24 cellular contexts compared by ENCODE assay signal in genomic region chr17:35978346-35978745, GRCh38. TPM values are rescaled to one million over a fixed set of nuclear protein-coding genes. Genes with fewer than 3 reads are reported as not detected.
A peak's percentile ranks its signal among the peaks of the same experiment; 100 is the strongest.
DNase-seq lines count a peak whose midpoint lies in the region; ATAC-seq, FAIRE-seq and TF ChIP-seq lines count a peak whose summit lies in the region.
"Had no signal": no experiment of that assay in that cellular context is flagged by ENCODE, and none has a peak within 500 bp of the region (broad histone marks: within the 10 kb centered on the region; RNA-seq: fewer than 3 reads in every experiment).

No MANE protein-coding gene starts in this region.

- peaks cover 30% of the 10 kb centered on the region for H3K4me1 ChIP-seq in endothelial cell of umbilical vein (ENCODE audit: control insufficient read depth, extremely low read depth, insufficient read depth, low read length)

- peak overlapping the region; percentile 35 for H2AFZ ChIP-seq in endothelial cell of umbilical vein (ENCODE audit: low read depth, low read length)

- dilution Hi-C loops in endothelial cell of umbilical vein (cut with MboI; ENCODE audit: extremely low pct_ligation_motif_present, low sequenced_read_pairs) = no loop called here

- no peaks in the 10 kb centered on the region for H4K20me1 ChIP-seq in endothelial cell of umbilical vein (replicated peaks; ENCODE audit: control insufficient read depth, extremely low read depth, insufficient read depth, low read length)

- no peaks in the 10 kb centered on the region for H3K27me3 ChIP-seq in endothelial cell of umbilical vein (ENCODE audit: control insufficient read depth in 2 of 2, insufficient read depth in 2 of 2, low read length in 2 of 2)

- no peaks in the 10 kb centered on the region for H3K79me2 ChIP-seq in endothelial cell of umbilical vein (ENCODE audit: control insufficient read depth, insufficient read depth, low read length)

- no peak overlapping the region for H3K4me3 Mint-ChIP-seq in activated T-helper 17 cell treated with anti-CD3 and anti-CD28 coated beads, Interleukin-2, amount 50 U/mL, for 72 hours
- no peak overlapping the region for H3K4me3 Mint-ChIP-seq in stimulated activated effector memory CD8-positive, alpha-beta T cell treated with anti-CD3 and anti-CD28 coated beads, Interleukin-12 subunit alpha, Interleukin-12 subunit beta, amount 100 ng/mL, for 72 hours
- H3K4me3 Mint-ChIP-seq in activated CD8-positive, alpha-beta T cell treated with anti-CD3 and anti-CD28 coated beads for 36 hours = no peak overlapping the region
- H3K4me3 Mint-ChIP-seq: CD4-positive, alpha-beta memory T cell; IgD-negative memory B cell had no signal

- H3K27me3 Mint-ChIP-seq in activated T-helper 17 cell treated with anti-CD3 and anti-CD28 coated beads, Interleukin-2, amount 50 U/mL, for 72 hours = peaks cover 28% of the 10 kb centered on the region
- no peaks in the 10 kb centered on the region for H3K27me3 Mint-ChIP-seq in activated CD8-positive, alpha-beta T cell treated with anti-CD3 and anti-CD28 coated beads for 36 hours
- H3K27me3 Mint-ChIP-seq: CD4-positive, alpha-beta memory T cell had no signal

- H3K27ac ChIP-seq in endothelial cell of umbilical vein (ENCODE audit: insufficient read depth, low read depth, low read length) = peak overlapping the region; percentile 2
- H3K27ac ChIP-seq: KMS-11 had no signal

- TF ChIP-seq POLR2A in endothelial cell of umbilical vein (IDR thresholded peaks at IDR 0.05; ENCODE audit: low read depth, low read length) = no peak

- H3K9me3 ChIP-seq in endothelial cell of umbilical vein (replicated peaks; ENCODE audit: control insufficient read depth, insufficient read depth, low read length) = no peaks in the 10 kb centered on the region

- H3K4me3 ChIP-seq in endothelial cell of umbilical vein (replicated peaks in 1 of 3; ENCODE audit: insufficient read depth in 1 of 3, low read depth in 1 of 3, low read length in 3 of 3) = no peak overlapping the region

- H3K4me2 ChIP-seq in endothelial cell of umbilical vein (ENCODE audit: insufficient read depth, low read length) = no peak overlapping the region
- H3K4me2 ChIP-seq: KMS-11 had no signal

- H3K9me3 Mint-ChIP-seq in activated T-helper 17 cell treated with anti-CD3 and anti-CD28 coated beads, Interleukin-2, amount 50 U/mL, for 72 hours = no peaks in the 10 kb centered on the region
- H3K9me3 Mint-ChIP-seq in stimulated activated effector memory CD8-positive, alpha-beta T cell treated with anti-CD3 and anti-CD28 coated beads, Interleukin-12 subunit alpha, Interleukin-12 subunit beta, amount 100 ng/mL, for 72 hours = no peaks in the 10 kb centered on the region
- H3K9me3 Mint-ChIP-seq in activated CD8-positive, alpha-beta T cell treated with anti-CD3 and anti-CD28 coated beads for 36 hours = no peaks in the 10 kb centered on the region
- H3K9me3 Mint-ChIP-seq: IgD-negative memory B cell had no signal

- FAIRE-seq in endothelial cell of umbilical vein (lab: Jason Lieb, UNC) = no peak
- FAIRE-seq: GM19239, H1 had no signal

- no peaks in the 10 kb centered on the region for H3K36me3 ChIP-seq in endothelial cell of umbilical vein (ENCODE audit: control insufficient read depth in 2 of 2, extremely low read depth in 1 of 2, insufficient read depth in 2 of 2, low read length in 2 of 2)

- no peak overlapping the region for H3K9ac ChIP-seq in endothelial cell of umbilical vein (replicated peaks; ENCODE audit: extremely low read depth, insufficient read depth, low read length)
- H3K9ac ChIP-seq: KMS-11 had no signal

- intact Hi-C loops in endothelial cell of umbilical vein (cut with micrococcal nuclease) = no loop called here
- intact Hi-C loops in activated CD8-positive, alpha-beta T cell treated with anti-CD3 and anti-CD28 coated beads for 36 hours (cut with micrococcal nuclease) = no loop called here

- TF ChIP-seq CTCF in endothelial cell of umbilical vein (IDR thresholded peaks at IDR 0.05; ENCODE audit: extremely low read depth in 1 of 2, insufficient read depth in 1 of 2, low read depth in 1 of 2, low read length in 2 of 2) = no peak
- TF ChIP-seq CTCF in activated CD8-positive, alpha-beta T cell treated with anti-CD3 and anti-CD28 coated beads for 36 hours (IDR thresholded peaks at IDR 0.05) = no peak

- H3K36me3 Mint-ChIP-seq in activated T-helper 17 cell treated with anti-CD3 and anti-CD28 coated beads, Interleukin-2, amount 50 U/mL, for 72 hours (ENCODE audit: low read depth) = no peaks in the 10 kb centered on the region
- no peaks in the 10 kb centered on the region for H3K36me3 Mint-ChIP-seq in stimulated activated effector memory CD8-positive, alpha-beta T cell treated with anti-CD3 and anti-CD28 coated beads, Interleukin-12 subunit alpha, Interleukin-12 subunit beta, amount 100 ng/mL, for 72 hours
- H3K36me3 Mint-ChIP-seq in activated CD8-positive, alpha-beta T cell treated with anti-CD3 and anti-CD28 coated beads for 36 hours (ENCODE audit: low read depth) = no peaks in the 10 kb centered on the region
- H3K36me3 Mint-ChIP-seq: CD4-positive, alpha-beta memory T cell; IgD-negative memory B cell had no signal

- no peaks in the 10 kb centered on the region for H3K4me1 Mint-ChIP-seq in activated T-helper 17 cell treated with anti-CD3 and anti-CD28 coated beads, Interleukin-2, amount 50 U/mL, for 72 hours
- H3K4me1 Mint-ChIP-seq in stimulated activated effector memory CD8-positive, alpha-beta T cell treated with anti-CD3 and anti-CD28 coated beads, Interleukin-12 subunit alpha, Interleukin-12 subunit beta, amount 100 ng/mL, for 72 hours = peaks cover 61% of the 10 kb centered on the region
- H3K4me1 Mint-ChIP-seq in activated CD8-positive, alpha-beta T cell treated with anti-CD3 and anti-CD28 coated beads for 36 hours (ENCODE audit: low read depth) = peaks cover 8% of the 10 kb centered on the region

- POLR2A ChIA-PET in endothelial cell of umbilical vein (lab: Charles Lee) = interaction anchor here (1.6 kb wide), 1 partner anchor 94 kb away, joined by 4 read pairs; no protein-coding TSS in a partner anchor
- POLR2A ChIA-PET in activated CD8-positive, alpha-beta T cell treated with anti-CD3 and anti-CD28 coated beads for 36 hours (lab: Charles Lee) = interaction anchor here (0.6 to 0.8 kb wide), 2 partner anchors 9 to 236 kb away, joined by 3 read pairs; no protein-coding TSS in a partner anchor

- CTCF ChIA-PET in endothelial cell of umbilical vein (lab: Charles Lee) = interaction anchor here (0.9 to 13.0 kb wide), 6 partner anchors 9 to 170 kb away, joined by 3 to 467 read pairs (median 10); no protein-coding TSS in a partner anchor
- CTCF ChIA-PET in activated CD8-positive, alpha-beta T cell treated with anti-CD3 and anti-CD28 coated beads for 36 hours (lab: Charles Lee) = interaction anchor here (1.9 to 11.8 kb wide), 3 partner anchors 9 to 170 kb away, joined by 4 to 299 read pairs (median 85); no protein-coding TSS in a partner anchor

- peak overlapping the region; percentile 8 for H3K27ac Mint-ChIP-seq in activated T-helper 17 cell treated with anti-CD3 and anti-CD28 coated beads, Interleukin-2, amount 50 U/mL, for 72 hours
- peak overlapping the region; percentile 87 for H3K27ac Mint-ChIP-seq in stimulated activated effector memory CD8-positive, alpha-beta T cell treated with anti-CD3 and anti-CD28 coated beads, Interleukin-12 subunit alpha, Interleukin-12 subunit beta, amount 100 ng/mL, for 72 hours
- H3K27ac Mint-ChIP-seq in activated CD8-positive, alpha-beta T cell treated with anti-CD3 and anti-CD28 coated beads for 36 hours = no peak overlapping the region
- H3K27ac Mint-ChIP-seq: CD4-positive, alpha-beta memory T cell; IgD-negative memory B cell had no signal

- no peak for ATAC-seq in activated T-helper 17 cell treated with anti-CD3 and anti-CD28 coated beads, Interleukin-2, amount 50 U/mL, for 72 hours (replicated peaks)
- no peak for ATAC-seq in stimulated activated effector memory CD8-positive, alpha-beta T cell treated with anti-CD3 and anti-CD28 coated beads, Interleukin-12 subunit alpha, Interleukin-12 subunit beta, amount 100 ng/mL, for 72 hours
- ATAC-seq in activated CD8-positive, alpha-beta T cell treated with anti-CD3 and anti-CD28 coated beads for 36 hours = no peak
- no peak for ATAC-seq in HG02970 (IDR thresholded peaks at IDR 0.05; ENCODE audit: low FRiP score, unreplicated experiment)

- no peaks in the 10 kb centered on the region for H3K9me1 ChIP-seq in endothelial cell of umbilical vein (replicated peaks; ENCODE audit: control insufficient read depth, extremely low read depth, insufficient read depth, low read length)

- BruUV-seq in endothelial cell of umbilical vein (replicated peaks; lab: Mats Ljungman, UMichigan) = no TSS peak

- DNase-seq in endothelial cell of umbilical vein (ENCODE audit: low read depth, low spot score) = peak; percentile 59
- no peak for DNase-seq in stimulated activated effector memory CD8-positive, alpha-beta T cell treated with anti-CD3 and anti-CD28 coated beads, Interleukin-12 subunit alpha, Interleukin-12 subunit beta, amount 100 ng/mL, for 72 hours (ENCODE audit: low spot score in 2 of 2)
- DNase-seq in activated CD8-positive, alpha-beta T cell treated with anti-CD3 and anti-CD28 coated beads for 36 hours = no peak
- DNase-seq: C1 segment of cervical spinal cord; CD4-positive, alpha-beta memory T cell; COR-L47; DMS 273 treated with DMSO at 0.1 percent for 48 hours; DND-41; HCEC 1CT; NCI-H1048; NCI-H1694; NCI-H2029 treated with DMSO at 0.1 percent for 48 hours; NCI-H69; RPMI8226; SHP77 had no signal

RNA-seq across cellular contexts. Expression of gene CCL16, which starts 3.0 kb away (rescaled TPM):
- total RNA-seq in activated T-helper 17 cell treated with anti-CD3 and anti-CD28 coated beads, Interleukin-2, amount 50 U/mL, for 72 hours = not detected
- 0.51 and 0.55 TPM in 2 replicates for total RNA-seq in endothelial cell of umbilical vein
- 0.18 TPM in 1 of 2 replicates, not detected in the other for polyA plus RNA-seq in endothelial cell of umbilical vein
- 0.16 TPM in 1 of 2 replicates, not detected in the other for polyA plus RNA-seq in endothelial cell of umbilical vein (2011; cell fraction: cytosol; rRNA removed)
- polyA plus RNA-seq in endothelial cell of umbilical vein (2011; cell fraction: nucleus; rRNA removed) = 0.43 and 0.84 TPM in 2 replicates
- 0.70 and 2.2 TPM in 2 replicates for polyA plus RNA-seq in endothelial cell of umbilical vein (2012)
- not detected in 2 replicates for polyA minus RNA-seq in endothelial cell of umbilical vein
- polyA minus RNA-seq in endothelial cell of umbilical vein (2011; cell fraction: cytosol; rRNA and poly(A)+ RNA removed) = not detected
- polyA minus RNA-seq in endothelial cell of umbilical vein (2011; cell fraction: nucleus; rRNA and poly(A)+ RNA removed) = 0.58 TPM in 1 of 2 replicates, not detected in the other
- not detected for total RNA-seq in activated CD8-positive, alpha-beta T cell treated with anti-CD3 and anti-CD28 coated beads for 36 hours
- total RNA-seq: A673; CD4-positive, alpha-beta memory T cell; H1; NCI-H460; SK-MEL-5 had no signal
- polyA plus RNA-seq: CD4-positive, alpha-beta memory T cell; H1; IgD-negative memory B cell had no signal

RNA-seq across cellular contexts. Expression of gene CCL14, which starts 8.2 kb away (rescaled TPM):
- not detected for total RNA-seq in activated T-helper 17 cell treated with anti-CD3 and anti-CD28 coated beads, Interleukin-2, amount 50 U/mL, for 72 hours
- 9.5 and 21.3 TPM in 2 replicates for total RNA-seq in endothelial cell of umbilical vein
- 25.8 and 29.8 TPM in 2 replicates for polyA plus RNA-seq in endothelial cell of umbilical vein
- 25.5 and 26.7 TPM in 2 replicates for polyA plus RNA-seq in endothelial cell of umbilical vein (2011; cell fraction: cytosol; rRNA removed)
- polyA plus RNA-seq in endothelial cell of umbilical vein (2011; cell fraction: nucleus; rRNA removed) = 5.4 and 9.4 TPM in 2 replicates
- 186 and 728 TPM in 2 replicates for polyA plus RNA-seq in endothelial cell of umbilical vein (2012)
- polyA minus RNA-seq in endothelial cell of umbilical vein = 15.9 and 20.1 TPM in 2 replicates
- polyA minus RNA-seq in endothelial cell of umbilical vein (2011; cell fraction: cytosol; rRNA and poly(A)+ RNA removed) = not detected
- polyA minus RNA-seq in endothelial cell of umbilical vein (2011; cell fraction: nucleus; rRNA and poly(A)+ RNA removed) = 2.5 and 4.2 TPM in 2 replicates
- not detected for total RNA-seq in activated CD8-positive, alpha-beta T cell treated with anti-CD3 and anti-CD28 coated beads for 36 hours
- total RNA-seq: A673; CD4-positive, alpha-beta memory T cell; H1; NCI-H460; SK-MEL-5 had no signal
- polyA plus RNA-seq: CD4-positive, alpha-beta memory T cell; H1; IgD-negative memory B cell had no signal

RNA-seq across cellular contexts. Expression of gene CCL15, which starts 23.0 kb away (rescaled TPM):
- not detected for total RNA-seq in activated T-helper 17 cell treated with anti-CD3 and anti-CD28 coated beads, Interleukin-2, amount 50 U/mL, for 72 hours
- not detected in 2 replicates for total RNA-seq in endothelial cell of umbilical vein
- polyA plus RNA-seq in endothelial cell of umbilical vein = not detected in 2 replicates
- not detected in 2 replicates for polyA plus RNA-seq in endothelial cell of umbilical vein (2011; cell fraction: cytosol; rRNA removed)
- not detected in 2 replicates for polyA plus RNA-seq in endothelial cell of umbilical vein (2011; cell fraction: nucleus; rRNA removed)
- not detected in 2 replicates for polyA plus RNA-seq in endothelial cell of umbilical vein (2012)
- not detected in 2 replicates for polyA minus RNA-seq in endothelial cell of umbilical vein
- polyA minus RNA-seq in endothelial cell of umbilical vein (2011; cell fraction: cytosol; rRNA and poly(A)+ RNA removed) = not detected
- not detected in 2 replicates for polyA minus RNA-seq in endothelial cell of umbilical vein (2011; cell fraction: nucleus; rRNA and poly(A)+ RNA removed)
- total RNA-seq in activated CD8-positive, alpha-beta T cell treated with anti-CD3 and anti-CD28 coated beads for 36 hours = not detected
- total RNA-seq: A673; CD4-positive, alpha-beta memory T cell; H1; NCI-H460; SK-MEL-5 had no signal
- polyA plus RNA-seq: CD4-positive, alpha-beta memory T cell; H1; IgD-negative memory B cell had no signal

RNA-seq across cellular contexts. Expression of gene LYZL6, which starts 34.8 kb away (rescaled TPM):
- total RNA-seq in activated T-helper 17 cell treated with anti-CD3 and anti-CD28 coated beads, Interleukin-2, amount 50 U/mL, for 72 hours = not detected
- total RNA-seq in endothelial cell of umbilical vein = not detected in 2 replicates
- not detected in 2 replicates for polyA plus RNA-seq in endothelial cell of umbilical vein
- polyA plus RNA-seq in endothelial cell of umbilical vein (2011; cell fraction: cytosol; rRNA removed) = not detected in 2 replicates
- not detected in 2 replicates for polyA plus RNA-seq in endothelial cell of umbilical vein (2011; cell fraction: nucleus; rRNA removed)
- not detected in 2 replicates for polyA plus RNA-seq in endothelial cell of umbilical vein (2012)
- polyA minus RNA-seq in endothelial cell of umbilical vein = not detected in 2 replicates
- polyA minus RNA-seq in endothelial cell of umbilical vein (2011; cell fraction: cytosol; rRNA and poly(A)+ RNA removed) = not detected
- polyA minus RNA-seq in endothelial cell of umbilical vein (2011; cell fraction: nucleus; rRNA and poly(A)+ RNA removed) = not detected in 2 replicates
- not detected for total RNA-seq in activated CD8-positive, alpha-beta T cell treated with anti-CD3 and anti-CD28 coated beads for 36 hours
- total RNA-seq: A673; CD4-positive, alpha-beta memory T cell; H1; NCI-H460; SK-MEL-5 had no signal
- polyA plus RNA-seq: CD4-positive, alpha-beta memory T cell; H1; IgD-negative memory B cell had no signal

RNA-seq across cellular contexts. Expression of gene CCL23, which starts 39.4 kb away (rescaled TPM):
- total RNA-seq in activated T-helper 17 cell treated with anti-CD3 and anti-CD28 coated beads, Interleukin-2, amount 50 U/mL, for 72 hours = not detected
- total RNA-seq in endothelial cell of umbilical vein = 1.0 TPM in 1 of 2 replicates, not detected in the other
- polyA plus RNA-seq in endothelial cell of umbilical vein = 1.1 TPM in 2 replicates
- polyA plus RNA-seq in endothelial cell of umbilical vein (2011; cell fraction: cytosol; rRNA removed) = 2.1 and 2.6 TPM in 2 replicates
- 0.45 and 0.66 TPM in 2 replicates for polyA plus RNA-seq in endothelial cell of umbilical vein (2011; cell fraction: nucleus; rRNA removed)
- 2.7 and 3.2 TPM in 2 replicates for polyA plus RNA-seq in endothelial cell of umbilical vein (2012)
- not detected in 2 replicates for polyA minus RNA-seq in endothelial cell of umbilical vein
- not detected for polyA minus RNA-seq in endothelial cell of umbilical vein (2011; cell fraction: cytosol; rRNA and poly(A)+ RNA removed)
- polyA minus RNA-seq in endothelial cell of umbilical vein (2011; cell fraction: nucleus; rRNA and poly(A)+ RNA removed) = not detected in 2 replicates
- total RNA-seq in activated CD8-positive, alpha-beta T cell treated with anti-CD3 and anti-CD28 coated beads for 36 hours = not detected
- total RNA-seq: A673; CD4-positive, alpha-beta memory T cell; H1; NCI-H460; SK-MEL-5 had no signal
- polyA plus RNA-seq: CD4-positive, alpha-beta memory T cell; H1; IgD-negative memory B cell had no signal

Comparison
In these comparisons a context has a peak if more than half of its experiments do, and no peak if none do; other contexts are left out.
1. RNA of gene CCL14, which starts 8.2 kb away (total RNA-seq): 9.5 to 21.3 TPM in endothelial cell of umbilical vein; not detected in activated T-helper 17 cell treated with anti-CD3 and anti-CD28 coated beads, Interleukin-2, amount 50 U/mL, for 72 hours and not detected in activated CD8-positive, alpha-beta T cell treated with anti-CD3 and anti-CD28 coated beads for 36 hours; every median in the first group is over 10 times any median in the second.